In genomic region chr3:52926556-52926955, GRCh38 we compare ENCODE assay signal across 24 cellular contexts.
"Had no signal": no experiment of that assay in that cellular context is flagged by ENCODE, and none has a peak within 500 bp of the region (broad histone marks: within the 10 kb centered on the region; RNA-seq: fewer than 3 reads in every experiment).

No MANE protein-coding gene starts in this region.

- ATAC-seq: esophagus mucosa; gastrocnemius medialis; natural killer cell; psoas muscle; right cardiac atrium; stimulated activated naive B cell treated with anti-CD40 and anti-IgM and Interleukin-4, amounts not matched to agents 10 μg/mL and 1 μg/mL and 100 μg/mL, for 72 hours had no signal

- H3K27ac Mint-ChIP-seq: endodermal cell; memory B cell; natural killer cell; stimulated activated naive B cell treated with anti-CD40 and anti-IgM and Interleukin-4, amounts not matched to agents 10 μg/mL and 1 μg/mL and 100 μg/mL, for 72 hours; stimulated activated naive CD8-positive, alpha-beta T cell treated with anti-CD3 and anti-CD28 coated beads, Interleukin-15, Interleukin-2, amounts not matched to agents 100 ng/mL and 50 ng/mL, for 24 hours had no signal

- H3K4me1 ChIP-seq: gastrocnemius medialis, psoas muscle, tibial nerve had no signal

- H3K9me3 Mint-ChIP-seq: endodermal cell; memory B cell; natural killer cell; stimulated activated naive B cell treated with anti-CD40 and anti-IgM and Interleukin-4, amounts not matched to agents 10 μg/mL and 1 μg/mL and 100 μg/mL, for 72 hours; stimulated activated naive CD8-positive, alpha-beta T cell treated with anti-CD3 and anti-CD28 coated beads, Interleukin-15, Interleukin-2, amounts not matched to agents 100 ng/mL and 50 ng/mL, for 24 hours had no signal

- FAIRE-seq: kidney, urothelium cell line had no signal

- DNase-seq: effector CD8-positive, alpha-beta T cell; endodermal cell; foreskin fibroblast; gastrocnemius medialis; kidney; natural killer cell; occipital lobe; ovary; posterior cingulate gyrus; psoas muscle; right cardiac atrium; spleen; stimulated activated CD4-positive, alpha-beta T cell treated with anti-CD3 and anti-CD28 coated beads, Interleukin-2, amount 100 ng/mL, for 48 hours; stimulated activated naive B cell treated with anti-CD40 and anti-IgM and Interleukin-4, amounts not matched to agents 10 μg/mL and 1 μg/mL and 100 μg/mL, for 72 hours; upper lobe of left lung had no signal

- H3K36me3 ChIP-seq: ovary had no signal

- H3K9me3 ChIP-seq: gastrocnemius medialis, ovary, psoas muscle, spleen, thoracic aorta, tibial nerve, upper lobe of left lung had no signal

- H3K27me3 Mint-ChIP-seq: memory B cell; stimulated activated naive B cell treated with anti-CD40 and anti-IgM and Interleukin-4, amounts not matched to agents 10 μg/mL and 1 μg/mL and 100 μg/mL, for 72 hours; stimulated activated naive CD8-positive, alpha-beta T cell treated with anti-CD3 and anti-CD28 coated beads, Interleukin-15, Interleukin-2, amounts not matched to agents 100 ng/mL and 50 ng/mL, for 24 hours had no signal

- H3K4me3 ChIP-seq: gastrocnemius medialis, lung, ovary, psoas muscle, skin epidermis, spleen, thoracic aorta, tibial nerve, upper lobe of left lung had no signal

- H3K27me3 ChIP-seq: gastrocnemius medialis, ovary, spleen, tibial nerve, upper lobe of left lung had no signal

- H3K27ac ChIP-seq: epithelial cell of prostate, gastrocnemius medialis, ovary, psoas muscle, skin epidermis, thoracic aorta, tibial nerve, upper lobe of left lung had no signal

- H3K4me3 Mint-ChIP-seq: endodermal cell; memory B cell; natural killer cell; stimulated activated naive B cell treated with anti-CD40 and anti-IgM and Interleukin-4, amounts not matched to agents 10 μg/mL and 1 μg/mL and 100 μg/mL, for 72 hours; stimulated activated naive CD8-positive, alpha-beta T cell treated with anti-CD3 and anti-CD28 coated beads, Interleukin-15, Interleukin-2, amounts not matched to agents 100 ng/mL and 50 ng/mL, for 24 hours had no signal
